In genomic region chr12:131536766-131537165, GRCh38 we compare ENCODE assay signal across 18 cellular contexts.
A peak's percentile ranks its signal among the peaks of the same experiment; 100 is the strongest.
DNase-seq lines count a peak whose midpoint lies in the region; ATAC-seq and TF ChIP-seq lines count a peak whose summit lies in the region.
"Had no signal": no experiment of that assay in that cellular context is flagged by ENCODE, and none has a peak within 500 bp of the region (broad histone marks: within the 10 kb centered on the region; RNA-seq: fewer than 3 reads in every experiment).

No MANE protein-coding gene starts in this region.

- POLR2A ChIA-PET in T-cell (lab: Charles Lee), result no interaction called here

- no peaks in the 10 kb centered on the region for H3K27me3 Mint-ChIP-seq in activated naive CD8-positive, alpha-beta T cell
- H3K27me3 Mint-ChIP-seq in activated naive CD8-positive, alpha-beta T cell treated with anti-CD3 and anti-CD28 coated beads, Interleukin-2, amount 50 U/mL, for 24 hours, result no peaks in the 10 kb centered on the region
- H3K27me3 Mint-ChIP-seq in T-cell (peaks cover 3 to 5% of the 10 kb centered on the region in 2 donors), nephron progenitor cell (ENCODE audit: low read depth, poor library complexity) (peaks cover 17% of the 10 kb centered on the region)

- ATAC-seq in activated naive CD8-positive, alpha-beta T cell treated with anti-CD3 and anti-CD28 coated beads, Interleukin-2, amount 50 U/mL, for 24 hours, result no peak
- no peak for ATAC-seq in T-cell (replicated peaks in 1 of 4)
- no peak for ATAC-seq in HG03045 (IDR thresholded peaks at IDR 0.05; ENCODE audit: unreplicated experiment)
- ATAC-seq in activated CD4-positive, CD25-positive, alpha-beta regulatory T cell treated with anti-CD3 and anti-CD28 coated beads, Interleukin-2, amount 50 U/mL, for 24 hours, result no peak
- ATAC-seq: A549, HCT116, HepG2 had no signal

- CTCF ChIA-PET in T-cell (lab: Charles Lee), result interaction anchor here in 1 of 2 donors (0.8 kb wide), 1 partner anchor 9 kb away, joined by 3 read pairs; no protein-coding TSS in a partner anchor

- H3K4me3 Mint-ChIP-seq in activated naive CD8-positive, alpha-beta T cell, result peak overlapping the region; percentile 0
- H3K4me3 Mint-ChIP-seq in activated naive CD8-positive, alpha-beta T cell treated with anti-CD3 and anti-CD28 coated beads, Interleukin-2, amount 50 U/mL, for 24 hours, result no peak overlapping the region
- H3K4me3 Mint-ChIP-seq in T-cell, result peak overlapping the region in 1 of 3 donors; percentile 51
- no peak overlapping the region for H3K4me3 Mint-ChIP-seq in nephron progenitor cell
- H3K4me3 Mint-ChIP-seq: GM23338 had no signal

- peaks cover 16% of the 10 kb centered on the region for H3K4me1 Mint-ChIP-seq in activated naive CD8-positive, alpha-beta T cell (ENCODE audit: low read depth)
- H3K4me1 Mint-ChIP-seq in activated naive CD8-positive, alpha-beta T cell treated with anti-CD3 and anti-CD28 coated beads, Interleukin-2, amount 50 U/mL, for 24 hours, result peaks cover 10% of the 10 kb centered on the region
- peaks cover 16 to 27% (median 18%) of the 10 kb centered on the region in 3 donors for H3K4me1 Mint-ChIP-seq in T-cell
- peaks cover 16% of the 10 kb centered on the region for H3K4me1 Mint-ChIP-seq in nephron progenitor cell
- H3K4me1 Mint-ChIP-seq: GM23338 had no signal

- TF ChIP-seq CTCF in nephron progenitor cell (IDR thresholded peaks at IDR 0.05), result no peak

- no peak for DNase-seq in activated naive CD8-positive, alpha-beta T cell treated with anti-CD3 and anti-CD28 coated beads, Interleukin-2, amount 50 U/mL, for 24 hours
- DNase-seq in T-cell, result no peak
- no peak for DNase-seq in nephron progenitor cell
- no peak for DNase-seq in NCI-H2107 treated with DMSO at 0.1 percent for 48 hours (lab: John Stamatoyannopoulos, UW; ENCODE audit: unreplicated experiment)
- DNase-seq: COR-L47, GDM1, KBM-7, NCI-H1105 treated with DMSO at 0.1 percent for 48 hours, NCI-H1694, NCI-H2081 treated with DMSO at 0.1 percent for 48 hours, Peyer's patch had no signal

- H3K27ac Mint-ChIP-seq in activated naive CD8-positive, alpha-beta T cell, result peak overlapping the region; percentile 55
- no peak overlapping the region for H3K27ac Mint-ChIP-seq in activated naive CD8-positive, alpha-beta T cell treated with anti-CD3 and anti-CD28 coated beads, Interleukin-2, amount 50 U/mL, for 24 hours
- H3K27ac Mint-ChIP-seq in T-cell (peak overlapping the region; percentile 84 to 85), nephron progenitor cell (peak overlapping the region; percentile 66)
- H3K27ac Mint-ChIP-seq: GM23338 had no signal

- no peaks in the 10 kb centered on the region for H3K36me3 Mint-ChIP-seq in activated naive CD8-positive, alpha-beta T cell
- no peaks in the 10 kb centered on the region for H3K36me3 Mint-ChIP-seq in activated naive CD8-positive, alpha-beta T cell treated with anti-CD3 and anti-CD28 coated beads, Interleukin-2, amount 50 U/mL, for 24 hours (ENCODE audit: low read depth)
- H3K36me3 Mint-ChIP-seq in T-cell (no peaks in the 10 kb centered on the region), nephron progenitor cell (ENCODE audit: low read depth) (no peaks in the 10 kb centered on the region)

- no peaks in the 10 kb centered on the region for H3K9me3 Mint-ChIP-seq in activated naive CD8-positive, alpha-beta T cell (ENCODE audit: low read depth)
- H3K9me3 Mint-ChIP-seq in activated naive CD8-positive, alpha-beta T cell treated with anti-CD3 and anti-CD28 coated beads, Interleukin-2, amount 50 U/mL, for 24 hours, result no peaks in the 10 kb centered on the region
- H3K9me3 Mint-ChIP-seq in T-cell (no peaks in the 10 kb centered on the region), nephron progenitor cell (peaks cover 3% of the 10 kb centered on the region)
- H3K9me3 Mint-ChIP-seq: GM23338 had no signal
